ENCODE assay signal across 19 cellular contexts in genomic region chr16:50448522-50448921, GRCh38.
DNase-seq lines count a peak whose midpoint lies in the region; ATAC-seq, FAIRE-seq and TF ChIP-seq lines count a peak whose summit lies in the region.
"Had no signal": no experiment of that assay in that cellular context is flagged by ENCODE, and none has a peak within 500 bp of the region (broad histone marks: within the 10 kb centered on the region; RNA-seq: fewer than 3 reads in every experiment).

No MANE protein-coding gene starts in this region.

- ATAC-seq in K562: peak; percentile 61
- peak; percentile 19 for ATAC-seq in mucosa of descending colon
- no peak for ATAC-seq in sciatic nerve
- ATAC-seq: activated CD4-positive, alpha-beta T cell treated with anti-CD3 and anti-CD28 coated beads for 36 hours; body of pancreas had no signal

- no peak overlapping the region for H3K27ac Mint-ChIP-seq in Calu3 (ENCODE audit: unreplicated experiment)
- H3K27ac Mint-ChIP-seq: activated CD4-positive, alpha-beta T cell treated with anti-CD3 and anti-CD28 coated beads for 36 hours; B cell; nephron had no signal

- intact Hi-C loops in Calu3 (cut with micrococcal nuclease; ENCODE audit: unreplicated experiment): no loop called here
- intact Hi-C loops in K562 (cut with micrococcal nuclease): no loop called here
- intact Hi-C loops in mucosa of descending colon (cut with DNase I, micrococcal nuclease): no loop called here
- intact Hi-C loops in sciatic nerve (cut with DNase I): no loop called here

- POLR2A ChIA-PET in K562 (lab: Yijun Ruan, JAX): no interaction called here

- TF ChIP-seq POLR2A in NB4 (IDR thresholded peaks at IDR 0.05; ENCODE audit: extremely low read depth, insufficient read length): no peak
- TF ChIP-seq POLR2A in K562 (conservative IDR thresholded peaks at IDR 0.05): no peak

- in situ Hi-C loops in K562 (cut with MboI): no loop called here

- 0 out of 4 replicates have a peak, but pooled peaks of 1 of the 2 experiments have one; percentile 11 for TF ChIP-seq RAD21 in K562 (CRISPR knock-in tag; conservative IDR thresholded peaks at IDR 0.05 in 1 of 2, IDR thresholded peaks at IDR 0.05 in 1 of 2)

- H3K79me2 ChIP-seq in K562 (ENCODE audit: control insufficient read depth, insufficient read depth, low read length): no peaks in the 10 kb centered on the region

- no peak overlapping the region for H3K9ac ChIP-seq in K562 (ENCODE audit: insufficient read depth in 1 of 2, low read depth in 2 of 2, low read length in 2 of 2)

- TF ChIP-seq CTCF in Calu3 (IDR thresholded peaks at IDR 0.05; ENCODE audit: unreplicated experiment) (no peak), NB4 (IDR thresholded peaks at IDR 0.05; ENCODE audit: low read depth, low read length) (no peak), K562 (IDR thresholded peaks at IDR 0.05 in 2 of 3, conservative IDR thresholded peaks at IDR 0.05 in 1 of 3; ENCODE audit: insufficient read depth in 2 of 3, low read depth in 1 of 3, low read length in 3 of 3) (peak; percentile 15 to 26 (median 20); a peak in 2 of 6 replicates), mucosa of descending colon (IDR thresholded peaks at IDR 0.05) (no peak)

- H3K36me3 ChIP-seq in K562 (ENCODE audit: control insufficient read depth, insufficient read depth, low read length) (no peaks in the 10 kb centered on the region), mucosa of descending colon (ENCODE audit: low read depth) (no peaks in the 10 kb centered on the region)
- H3K36me3 ChIP-seq: Peyer's patch had no signal

- H3K4me3 ChIP-seq in NB4 (ENCODE audit: low read depth, low read length) (no peak overlapping the region), K562 (no peak overlapping the region), mucosa of descending colon (no peak overlapping the region)
- H3K4me3 ChIP-seq: body of pancreas, lung, Peyer's patch had no signal

- no peaks in the 10 kb centered on the region for H3K36me3 Mint-ChIP-seq in Calu3 (ENCODE audit: insufficient read depth, unreplicated experiment)

- peaks cover 3% of the 10 kb centered on the region for H3K9me1 ChIP-seq in K562 (ENCODE audit: control insufficient read depth, insufficient read depth, low read length)

- DNase-seq in Calu3 (peak; percentile 20), NB4 (ENCODE audit: low read depth) (peak; percentile 18), K562 (ENCODE audit: extremely low read depth in 1 of 4, low spot score in 3 of 4) (no peak), mucosa of descending colon (no peak), substantia nigra (lab: John Stamatoyannopoulos, UW) (no peak), NCI-H2227 (lab: John Stamatoyannopoulos, UW; ENCODE audit: unreplicated experiment) (no peak), sciatic nerve (ENCODE audit: low spot score) (no peak), cerebellar nuclear complex (lab: John Stamatoyannopoulos, UW) (no peak)
- DNase-seq: activated CD4-positive, alpha-beta T cell treated with anti-CD3 and anti-CD28 coated beads for 36 hours; activated naive CD4-positive, alpha-beta T cell treated with Interleukin-2 at 50 U/mL for 16 hours; Kasumi-1; NCI-H1694; stimulated activated naive CD4-positive, alpha-beta T cell had no signal

- no peaks in the 10 kb centered on the region for H3K9me3 Mint-ChIP-seq in Calu3 (ENCODE audit: low read depth, unreplicated experiment)
- H3K9me3 Mint-ChIP-seq: nephron had no signal

- H3K4me1 ChIP-seq in K562 (replicated peaks in 1 of 2; ENCODE audit: control insufficient read depth in 2 of 2, insufficient read depth in 2 of 2, low read length in 2 of 2) (no peaks in the 10 kb centered on the region), mucosa of descending colon (ENCODE audit: low read depth) (no peaks in the 10 kb centered on the region)
- H3K4me1 ChIP-seq: body of pancreas, Peyer's patch had no signal

- H3K27me3 ChIP-seq in K562 (ENCODE audit: control insufficient read depth in 2 of 2, insufficient read depth in 2 of 2, low read length in 2 of 2): peaks cover 29 to 61% of the 10 kb centered on the region in 2 experiments; a peak in 4 of 5 replicates
- H3K27me3 ChIP-seq: body of pancreas, Peyer's patch had no signal

- no peak overlapping the region for H2AFZ ChIP-seq in K562 (ENCODE audit: low read depth, low read length)

- H3K4me2 ChIP-seq in K562 (ENCODE audit: insufficient read depth, low read length): no peak overlapping the region

- under 1% methylated on average over 8 of the region's 8 CpGs for WGBS in K562 (ENCODE audit: insufficient coverage, low coverage, missing lambda C conversion rate)

- H3K4me3 Mint-ChIP-seq in Calu3 (ENCODE audit: low read depth, unreplicated experiment): no peak overlapping the region
- H3K4me3 Mint-ChIP-seq: activated CD4-positive, alpha-beta T cell treated with anti-CD3 and anti-CD28 coated beads for 36 hours; B cell; nephron had no signal

- H3K27me3 Mint-ChIP-seq in Calu3 (ENCODE audit: unreplicated experiment): peaks cover 100% of the 10 kb centered on the region
- H3K27me3 Mint-ChIP-seq: activated CD4-positive, alpha-beta T cell treated with anti-CD3 and anti-CD28 coated beads for 36 hours had no signal

- BruUV-seq in Calu3 (replicated peaks; lab: Mats Ljungman, UMichigan): no TSS peak
- no TSS peak for BruUV-seq in K562 (replicated peaks; lab: Mats Ljungman, UMichigan)

- H3K27ac ChIP-seq in K562 (ENCODE audit: extremely low read depth, low read depth, low read length) (no peak overlapping the region), substantia nigra (ENCODE audit: low read depth, low read length, poor library complexity, severe bottlenecking) (no peak overlapping the region)
- H3K27ac ChIP-seq: body of pancreas, HL-60, Peyer's patch had no signal

- H4K20me1 ChIP-seq in K562 (replicated peaks; ENCODE audit: control insufficient read depth, insufficient read depth, low read length): no peaks in the 10 kb centered on the region; the same call in 1 of the 2 replicates

- CTCF ChIA-PET in Calu3 (lab: Charles Lee): interaction anchor here (0.9 kb wide), 1 partner anchor 74 kb away, joined by 3 read pairs; no protein-coding TSS in a partner anchor
- CTCF ChIA-PET in K562 (lab: Yijun Ruan, JAX; ENCODE audit: low intra/inter-chr PET ratio): no interaction called here

- H3K4me1 Mint-ChIP-seq in Calu3 (ENCODE audit: low read depth, unreplicated experiment): no peaks in the 10 kb centered on the region
- H3K4me1 Mint-ChIP-seq: B cell had no signal

- no peaks in the 10 kb centered on the region for H3K9me3 ChIP-seq in K562 (replicated peaks; ENCODE audit: control insufficient read depth, insufficient read depth, low read depth, low read length)
- no peaks in the 10 kb centered on the region for H3K9me3 ChIP-seq in mucosa of descending colon
- H3K9me3 ChIP-seq: body of pancreas, Peyer's patch had no signal

- TF ChIP-seq EP300 in K562 (IDR thresholded peaks at IDR 0.05; ENCODE audit: low read length): no peak

- FAIRE-seq in K562 (lab: Jason Lieb, UNC): no peak

TF ChIP-seq in K562, 482 proteins besides CTCF, POLR2A, EP300 and RAD21:
- TF ChIP-seq ZNF41 (CRISPR knock-in tag; conservative IDR thresholded peaks at IDR 0.05) (no peak), ZC3H11A (IDR thresholded peaks at IDR 0.05; ENCODE audit: low read depth, low read length) (no peak), GTF2E2 (tag; IDR thresholded peaks at IDR 0.05) (no peak), SMARCB1 (IDR thresholded peaks at IDR 0.05; ENCODE audit: insufficient read length, low read depth) (no peak), BHLHE40 (IDR thresholded peaks at IDR 0.05; ENCODE audit: low read length) (no peak), MECOM (CRISPR knock-in tag; IDR thresholded peaks at IDR 0.05) (no peak), ZNF561 (CRISPR knock-in tag; conservative IDR thresholded peaks at IDR 0.05) (no peak), ZNF347 (CRISPR knock-in tag; IDR thresholded peaks at IDR 0.05; ENCODE audit: low read depth) (no peak), PHB2 (IDR thresholded peaks at IDR 0.05; ENCODE audit: low read depth) (no peak), THRB (CRISPR knock-in tag; conservative IDR thresholded peaks at IDR 0.05) (no peak), PTRF (tag; IDR thresholded peaks at IDR 0.05) (no peak), SMAD1 (IDR thresholded peaks at IDR 0.05; ENCODE audit: low read depth, low read length, partially characterized antibody) (no peak)

Comparison
In these comparisons a context has a peak if more than half of its experiments do, and no peak if none do; other contexts are left out.
1. DNase-seq: peak in Calu3 (single experiment) and NB4 (single experiment); none in K562 (0 of 4), mucosa of descending colon (0 of 3), substantia nigra (0 of 49), NCI-H2227 (single experiment), sciatic nerve (single experiment) and cerebellar nuclear complex (0 of 2).
2. CTCF ChIP-seq: peak in K562 (3 of 3); none in Calu3 (single experiment), NB4 (single experiment) and mucosa of descending colon (single experiment).